Comparison of ENCODE assay signal across 8 cellular contexts in the genomic region with DNA sequence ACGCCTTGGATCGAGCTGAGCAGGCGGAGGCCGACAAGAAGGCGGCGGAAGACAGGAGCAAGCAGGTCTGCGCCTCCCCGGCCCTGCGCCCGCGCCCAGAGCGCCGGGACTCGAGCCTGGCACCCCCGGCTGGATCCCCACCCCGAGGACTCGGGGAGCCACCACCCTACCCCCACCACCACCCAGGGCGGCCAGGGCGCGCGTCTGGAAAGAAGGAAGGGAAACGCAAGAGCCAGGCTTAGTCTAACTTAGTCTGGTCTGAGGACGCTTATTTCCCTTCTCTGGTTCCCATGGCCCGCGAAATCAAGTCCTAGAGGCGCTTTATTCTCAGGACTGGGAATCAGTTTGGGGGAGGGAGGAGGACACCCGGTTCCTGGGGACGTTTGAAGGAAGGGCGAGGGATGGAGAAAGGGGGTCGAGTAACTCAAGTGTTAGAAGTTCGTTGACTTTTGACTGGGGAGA. TPM values are rescaled to one million over a fixed set of nuclear protein-coding genes. Genes with fewer than 3 reads are reported as not detected.
A peak's percentile ranks its signal among the peaks of the same experiment; 100 is the strongest.
DNase-seq lines count a peak whose midpoint lies in the region; ATAC-seq and TF ChIP-seq lines count a peak whose summit lies in the region.

No MANE protein-coding gene starts in this region.

- H3K4me1 ChIP-seq in GM23248 (ENCODE audit: insufficient read depth), result peaks cover 33% of the 10 kb centered on the region

- H3K27me3 ChIP-seq in GM23248 (replicated peaks; ENCODE audit: insufficient read depth), result no peaks in the 10 kb centered on the region

- peaks cover 40% of the 10 kb centered on the region for H3K36me3 ChIP-seq in GM23248 (ENCODE audit: low read depth)

- H3K27me3 Mint-ChIP-seq in activated CD4-positive, alpha-beta memory T cell treated with anti-CD3 and anti-CD28 coated beads, Interleukin-2, amount 10 ng/mL, durations not matched to agents 7 days and 5 days, result peaks cover 82% of the 10 kb centered on the region

- no peaks in the 10 kb centered on the region for H3K9me2 ChIP-seq in GM23248 (ENCODE audit: insufficient read depth)

- H3K9me3 Mint-ChIP-seq in activated CD4-positive, alpha-beta memory T cell treated with anti-CD3 and anti-CD28 coated beads, Interleukin-2, amount 10 ng/mL, durations not matched to agents 7 days and 5 days, result no peaks in the 10 kb centered on the region

- in situ Hi-C loops in GM23248 (cut with MboI), result no loop called here

- H3K9me3 ChIP-seq in GM23248 (ENCODE audit: low read depth), result no peaks in the 10 kb centered on the region

- peak overlapping the region; percentile 71 for H3K27ac ChIP-seq in GM23248

- no peak overlapping the region for H3K27ac Mint-ChIP-seq in activated CD4-positive, alpha-beta memory T cell treated with anti-CD3 and anti-CD28 coated beads, Interleukin-2, amount 10 ng/mL, durations not matched to agents 7 days and 5 days

- CTCF ChIA-PET in activated CD4-positive, alpha-beta memory T cell treated with anti-CD3 and anti-CD28 coated beads, Interleukin-2, amount 10 ng/mL, durations not matched to agents 7 days and 5 days (lab: Charles Lee), result no interaction called here

- peak; percentile 71 for DNase-seq in GM23248
- DNase-seq in activated CD4-positive, alpha-beta memory T cell treated with anti-CD3 and anti-CD28 coated beads, Interleukin-2, amount 10 ng/mL, durations not matched to agents 7 days and 5 days, result no peak
- peak; percentile 29 for DNase-seq in left cardiac atrium
- DNase-seq in retinal pigment epithelial cell (ENCODE audit: low read depth), result no peak
- no peak for DNase-seq in ureter (ENCODE audit: low spot score)
- DNase-seq in NCI-H146 treated with DMSO at 0.1 percent for 48 hours (lab: John Stamatoyannopoulos, UW; ENCODE audit: unreplicated experiment), result no peak
- no peak for DNase-seq in DMS114 treated with DMSO at 0.1 percent for 48 hours (lab: John Stamatoyannopoulos, UW; ENCODE audit: unreplicated experiment)

- H3K4me2 ChIP-seq in GM23248 (ENCODE audit: unreplicated experiment), result peak overlapping the region; percentile 74

- peaks cover 79% of the 10 kb centered on the region for H3F3A ChIP-seq in GM23248 (ENCODE audit: insufficient read depth)

- peak overlapping the region; percentile 30 for H3K4me3 Mint-ChIP-seq in activated CD4-positive, alpha-beta memory T cell treated with anti-CD3 and anti-CD28 coated beads, Interleukin-2, amount 10 ng/mL, durations not matched to agents 7 days and 5 days

- H3K9ac ChIP-seq in GM23248, result peak overlapping the region; percentile 97

- no peak overlapping the region for H2AFZ ChIP-seq in GM23248

- no peaks in the 10 kb centered on the region for H4K20me1 ChIP-seq in GM23248 (ENCODE audit: insufficient read depth)

- POLR2A ChIA-PET in activated CD4-positive, alpha-beta memory T cell treated with anti-CD3 and anti-CD28 coated beads, Interleukin-2, amount 10 ng/mL, durations not matched to agents 7 days and 5 days (lab: Charles Lee), result interaction anchor here (1.4 kb wide), 1 partner anchor 10 kb away, joined by 4 read pairs; no protein-coding TSS in a partner anchor

- intact Hi-C loops in left cardiac atrium (cut with DNase I), result loop anchor here (5.0 to 10.0 kb wide), 3 partner anchors 118 to 196 kb away; no protein-coding TSS in a partner anchor

- ATAC-seq in left cardiac atrium (peak; percentile 2 to 7), GM18511 (IDR thresholded peaks at IDR 0.05; ENCODE audit: unreplicated experiment) (no peak)

- H3K4me1 Mint-ChIP-seq in activated CD4-positive, alpha-beta memory T cell treated with anti-CD3 and anti-CD28 coated beads, Interleukin-2, amount 10 ng/mL, durations not matched to agents 7 days and 5 days, result peaks cover 12% of the 10 kb centered on the region

- TF ChIP-seq CTCF in retinal pigment epithelial cell (conservative IDR thresholded peaks at IDR 0.05; ENCODE audit: low read depth, low read length), result no peak

- no peaks in the 10 kb centered on the region for H3K36me3 Mint-ChIP-seq in activated CD4-positive, alpha-beta memory T cell treated with anti-CD3 and anti-CD28 coated beads, Interleukin-2, amount 10 ng/mL, durations not matched to agents 7 days and 5 days (ENCODE audit: low read depth)

- 1% methylated on average over 14 to 30 of the region's 31 CpGs for WGBS in GM23248 (ENCODE audit: low coverage in 1 of 2, low lambda C conversion rate in 2 of 2, missing lambda C conversion rate in 2 of 2), 2 experiments

- H3K79me2 ChIP-seq in GM23248 (ENCODE audit: insufficient read depth), result peaks cover 53% of the 10 kb centered on the region

- peak overlapping the region; percentile 99 for H3K4me3 ChIP-seq in GM23248
- H3K4me3 ChIP-seq in retinal pigment epithelial cell (ENCODE audit: low read length), result peak overlapping the region; percentile 85

RNA-seq across cellular contexts. Expression of gene TPM1, which starts 0.4 kb away (rescaled TPM):
- total RNA-seq in GM23248 (2014; rRNA removed; shearing (Covaris generic)), result 1,935 and 2,012 TPM in 2 replicates
- 3,029 and 3,072 TPM in 2 replicates for polyA plus RNA-seq in GM23248 (2016; fragmentation: Nextera tagmentation; extraction: Ambion mirVana)
- 1 to 10 TPM; 4.8 to 6.2 TPM for total RNA-seq in activated CD4-positive, alpha-beta memory T cell treated with anti-CD3 and anti-CD28 coated beads, Interleukin-2, amount 10 ng/mL, durations not matched to agents 7 days and 5 days
- total RNA-seq in left cardiac atrium (1,000 to 10,000 TPM; 8,049 to 9,104 TPM), ureter (737 TPM)

Comparison
In these comparisons a context has a peak if more than half of its experiments do, and no peak if none do; other contexts are left out.
1. DNase-seq: peak in GM23248 (single experiment) and left cardiac atrium (single experiment); none in activated CD4-positive, alpha-beta memory T cell treated with anti-CD3 and anti-CD28 coated beads, Interleukin-2, amount 10 ng/mL, durations not matched to agents 7 days and 5 days (single experiment), retinal pigment epithelial cell (single experiment), ureter (single experiment), NCI-H146 treated with DMSO at 0.1 percent for 48 hours (single experiment) and DMS114 treated with DMSO at 0.1 percent for 48 hours (single experiment).
2. RNA of gene TPM1, which starts 0.4 kb away (total RNA-seq): 8,049 to 9,104 TPM in left cardiac atrium, 1,935 to 2,012 TPM in GM23248 and 737 TPM in ureter (single experiment); 4.8 to 6.2 TPM in activated CD4-positive, alpha-beta memory T cell treated with anti-CD3 and anti-CD28 coated beads, Interleukin-2, amount 10 ng/mL, durations not matched to agents 7 days and 5 days; every median in the first group is over 100 times any median in the second.